ENCODE assay signal across 1 cellular context in genomic region chr7:21251166-21251806, GRCh38.
TF ChIP-seq lines count a peak whose summit lies in the region.

No MANE protein-coding gene starts in this region.

TF ChIP-seq in HepG2, 621 proteins besides CTCF, POLR2A, EP300 and RAD21 (continued from another document and continues in another):
- TF ChIP-seq ZNF282 (IDR thresholded peaks at IDR 0.05; ENCODE audit: partially characterized antibody) (no peak), ZBTB21 (CRISPR knock-in tag; IDR thresholded peaks at IDR 0.05) (peak; percentile 90), MYC (CRISPR knock-in tag; IDR thresholded peaks at IDR 0.05; ENCODE audit: borderline replicate concordance) (no peak), ZBTB40 (IDR thresholded peaks at IDR 0.05) (no peak), ZBTB40 (CRISPR knock-in tag; IDR thresholded peaks at IDR 0.05) (no peak), NR2F1 (CRISPR knock-in tag; IDR thresholded peaks at IDR 0.05) (no peak), CREBL2 (CRISPR knock-in tag; IDR thresholded peaks at IDR 0.05; ENCODE audit: borderline replicate concordance) (no peak), SRSF1 (optimal IDR thresholded peaks at IDR 0.05; ENCODE audit: low read depth, low read length) (no peak), HMG20A (CRISPR knock-in tag; IDR thresholded peaks at IDR 0.05; ENCODE audit: borderline replicate concordance) (0 out of 2 replicates have a peak, but pooled peaks have one; percentile 13), ZNF142 (CRISPR knock-in tag; IDR thresholded peaks at IDR 0.05) (no peak), ATF2 (CRISPR knock-in tag; IDR thresholded peaks at IDR 0.05) (0 out of 2 replicates have a peak, but pooled peaks have one; percentile 38), HMGA1 (CRISPR knock-in tag; conservative IDR thresholded peaks at IDR 0.05) (no peak), AKAP8 (CRISPR knock-in tag; IDR thresholded peaks at IDR 0.05) (no peak), ATF7 (IDR thresholded peaks at IDR 0.05) (peak; percentile 45; the same call in 1 of the 2 replicates), ATF7 (CRISPR knock-in tag; IDR thresholded peaks at IDR 0.05) (no peak), ZNF512 (CRISPR knock-in tag; IDR thresholded peaks at IDR 0.05) (no peak), NR0B2 (CRISPR knock-in tag; IDR thresholded peaks at IDR 0.05) (no peak), HNF4A (CRISPR knock-in tag; IDR thresholded peaks at IDR 0.05) (peak; percentile 75), FOSL2 (CRISPR knock-in tag; IDR thresholded peaks at IDR 0.05) (peak; percentile 48), ATF1 (CRISPR knock-in tag; IDR thresholded peaks at IDR 0.05) (0 out of 2 replicates have a peak, but pooled peaks have one; percentile 47), HIC2 (CRISPR knock-in tag; IDR thresholded peaks at IDR 0.05; ENCODE audit: low read depth) (no peak), FIP1L1 (IDR thresholded peaks at IDR 0.05; ENCODE audit: borderline replicate concordance, insufficient read depth, low read depth, low read length) (no peak), ZNF800 (CRISPR knock-in tag; IDR thresholded peaks at IDR 0.05) (no peak), HOXA5 (CRISPR knock-in tag; IDR thresholded peaks at IDR 0.05) (no peak), ARID5B (CRISPR knock-in tag; IDR thresholded peaks at IDR 0.05) (peak; percentile 51)
